Comparison of ENCODE assay signal across 11 cellular contexts in genomic region chr3:141383555-141384129, GRCh38. TPM values are rescaled to one million over a fixed set of nuclear protein-coding genes. Genes with fewer than 3 reads are reported as not detected.
DNase-seq lines count a peak whose midpoint lies in the region; ATAC-seq, FAIRE-seq and TF ChIP-seq lines count a peak whose summit lies in the region.
"Had no signal": no experiment of that assay in that cellular context is flagged by ENCODE, and none has a peak within 500 bp of the region (broad histone marks: within the 10 kb centered on the region; RNA-seq: fewer than 3 reads in every experiment).

No MANE protein-coding gene starts in this region.

- no peak for FAIRE-seq in pancreas (lab: Jason Lieb, UNC)

- H3K27ac Mint-ChIP-seq in CD4-positive, alpha-beta memory T cell: peak overlapping the region in 2 of 7 donors; percentile 3 to 67

- peaks cover 0 to 1% of the 10 kb centered on the region in 2 donors for H3K36me3 Mint-ChIP-seq in CD4-positive, alpha-beta memory T cell

- 50 to 51% methylated on average over 14 of the region's 14 CpGs for WGBS in pancreas, 2 donors

- no peaks in the 10 kb centered on the region for H3K36me3 ChIP-seq in CD4-positive, alpha-beta memory T cell (ENCODE audit: insufficient read depth, low read length)
- H3K36me3 ChIP-seq in pancreas: no peaks in the 10 kb centered on the region

- no peak overlapping the region for H3K4me3 ChIP-seq in CD4-positive, alpha-beta memory T cell (ENCODE audit: low read length in 2 of 2)
- no peak overlapping the region for H3K4me3 ChIP-seq in pancreas

- intact Hi-C loops in CD4-positive, alpha-beta memory T cell (cut with micrococcal nuclease): no loop called here
- intact Hi-C loops in pancreas (cut with DNase I): no loop called here

- no peak for DNase-seq in CD4-positive, alpha-beta memory T cell
- DNase-seq in NCI-H146 treated with DMSO at 0.1 percent for 48 hours (lab: John Stamatoyannopoulos, UW; ENCODE audit: unreplicated experiment): peak; percentile 52
- peak in 3 of 61 donors; percentile 15 to 24 (median 20) for DNase-seq in caudate nucleus (lab: John Stamatoyannopoulos, UW)
- no peak for DNase-seq in pancreas
- no peak for DNase-seq in SIG-M5 treated with dmso at 0.1 percent for 504 hours (lab: John Stamatoyannopoulos, UW; ENCODE audit: unreplicated experiment)
- DNase-seq in GDM1 (lab: John Stamatoyannopoulos, UW): no peak
- DNase-seq in glomerular visceral epithelial cell (ENCODE audit: extremely low spot score): no peak
- DNase-seq: Calu3, KBM-7, T-helper 2 cell had no signal

- CTCF ChIA-PET in CD4-positive, alpha-beta memory T cell (lab: Charles Lee; ENCODE audit: partially characterized antibody): interaction anchor here (1.0 to 8.0 kb wide), 9 partner anchors 12 to 78 kb away, joined by 3 to 54 read pairs (median 9); no protein-coding TSS in a partner anchor

- TF ChIP-seq CTCF in pancreas (IDR thresholded peaks at IDR 0.05): no peak

- peaks cover 35% of the 10 kb centered on the region for H3K4me1 ChIP-seq in CD4-positive, alpha-beta memory T cell (ENCODE audit: insufficient read depth, low read length)
- peaks cover 0 to 6% (median 5%) of the 10 kb centered on the region in 3 donors for H3K4me1 ChIP-seq in pancreas

- no peak overlapping the region for H3K27ac ChIP-seq in CD4-positive, alpha-beta memory T cell (ENCODE audit: low read depth, low read length)
- H3K27ac ChIP-seq in caudate nucleus (ENCODE audit: low read depth, low read length) (peak overlapping the region; percentile 52), pancreas (no peak overlapping the region)

- H3K9me3 ChIP-seq in CD4-positive, alpha-beta memory T cell (ENCODE audit: control insufficient read depth in 1 of 2, low read length in 2 of 2): no peaks in the 10 kb centered on the region
- H3K9me3 ChIP-seq in pancreas: no peaks in the 10 kb centered on the region

- H3K27me3 ChIP-seq in CD4-positive, alpha-beta memory T cell (ENCODE audit: insufficient read depth, low read length): no peaks in the 10 kb centered on the region
- H3K27me3 ChIP-seq in pancreas: no peaks in the 10 kb centered on the region

- peaks cover 0 to 2% (median 0%) of the 10 kb centered on the region in 8 donors for H3K9me3 Mint-ChIP-seq in CD4-positive, alpha-beta memory T cell

- POLR2A ChIA-PET in CD4-positive, alpha-beta memory T cell (lab: Charles Lee; ENCODE audit: partially characterized antibody): interaction anchor here (0.5 to 11.1 kb wide), 7 partner anchors 11 to 76 kb away, joined by 3 to 196 read pairs (median 6); no protein-coding TSS in a partner anchor

- ATAC-seq in pancreas (peak in 3 of 4 donors; percentile 40 to 56 (median 51)), GM18909 (IDR thresholded peaks at IDR 0.05; ENCODE audit: poor library complexity, unreplicated experiment) (no peak)

- peak overlapping the region; percentile 2 to 90 (median 54) for H3K4me3 Mint-ChIP-seq in CD4-positive, alpha-beta memory T cell

- H3K27me3 Mint-ChIP-seq in CD4-positive, alpha-beta memory T cell: no peaks in the 10 kb centered on the region

- peaks cover 18 to 27% (median 22%) of the 10 kb centered on the region in 4 donors for H3K4me1 Mint-ChIP-seq in CD4-positive, alpha-beta memory T cell

RNA-seq across cellular contexts. Expression of gene ZBTB38, which starts 15.3 kb away (rescaled TPM):
- 10 to 100 TPM; 86.6 to 87.8 TPM for total RNA-seq in CD4-positive, alpha-beta memory T cell
- 100 to 1,000 TPM in 1 of 2 donors, 10 to 100 TPM in 1; 44.1 to 103 TPM for polyA plus RNA-seq in CD4-positive, alpha-beta memory T cell
- total RNA-seq in pancreas: 10 to 100 TPM; 29.4 to 46.8 (median 31.7) TPM
- polyA plus RNA-seq in pancreas: 10 to 100 TPM in 1 of 2 donors, 1 to 10 TPM in 1; 5.7 to 11.2 TPM
